In the genomic region with DNA sequence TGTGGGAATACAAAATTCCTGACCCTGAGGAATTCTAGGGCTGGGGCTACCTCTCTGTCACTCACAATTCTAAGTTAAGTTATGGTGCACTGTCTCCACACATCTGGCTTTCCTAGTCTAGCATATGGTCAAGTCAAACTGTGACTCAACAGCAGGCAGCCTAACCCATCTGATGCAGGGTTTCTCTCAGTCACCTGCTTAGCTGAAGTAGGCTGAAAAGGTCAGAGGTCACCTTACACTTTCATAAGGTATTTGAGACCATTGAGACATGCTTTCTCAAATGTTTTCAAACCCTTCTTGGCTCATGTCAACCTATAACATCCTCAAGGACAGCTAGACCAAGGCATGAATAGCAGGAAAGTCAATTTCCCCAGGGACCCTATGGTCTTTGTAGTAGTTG, we compare ENCODE assay signal across 20 cellular contexts.
"Had no signal": no experiment of that assay in that cellular context is flagged by ENCODE, and none has a peak within 500 bp of the region (broad histone marks: within the 10 kb centered on the region; RNA-seq: fewer than 3 reads in every experiment).

No MANE protein-coding gene starts in this region.

- H3K27ac ChIP-seq: adrenal gland, hepatocyte, lower lobe of right lung, spleen had no signal

- H3K4me3 Mint-ChIP-seq: activated CD4-positive, alpha-beta T cell treated with anti-CD3 and anti-CD28 coated beads, Interleukin-2, amount 10 ng/mL, durations not matched to agents 7 days and 5 days; activated CD8-positive, alpha-beta T cell treated with anti-CD3 and anti-CD28 coated beads, Interleukin-2, amount 10 ng/mL, durations not matched to agents 7 days and 5 days; activated naive CD4-positive, alpha-beta T cell treated with anti-CD3 and anti-CD28 coated beads, Interleukin-2, amount 50 U/mL, for 24 hours; activated T-cell treated with anti-CD3 and anti-CD28 coated beads, Interleukin-2, amount 50 U/mL, for 4 hours; effector memory CD8-positive, alpha-beta T cell; mesothelial cell of epicardium; natural killer cell treated with Interleukin-12 subunit alpha and Interleukin-12 subunit beta and Interleukin-15 and Interleukin-18, amount 100 ng/mL, for 72 hours; stimulated activated memory B cell treated with anti-CD40 and anti-IgM and Interleukin-4, amounts not matched to agents 10 μg/mL and 1 μg/mL and 100 μg/mL, for 72 hours had no signal

- H3K9me3 ChIP-seq: adrenal gland, lower lobe of right lung, spleen had no signal

- H3K36me3 Mint-ChIP-seq: activated naive CD4-positive, alpha-beta T cell treated with anti-CD3 and anti-CD28 coated beads, Interleukin-2, amount 50 U/mL, for 24 hours; natural killer cell treated with Interleukin-12 subunit alpha and Interleukin-12 subunit beta and Interleukin-15 and Interleukin-18, amount 100 ng/mL, for 72 hours; stimulated activated memory B cell treated with anti-CD40 and anti-IgM and Interleukin-4, amounts not matched to agents 10 μg/mL and 1 μg/mL and 100 μg/mL, for 72 hours had no signal

- H3K4me3 ChIP-seq: adrenal gland, hepatocyte, lower lobe of right lung, spleen had no signal

- H3K9me3 Mint-ChIP-seq: activated CD4-positive, alpha-beta T cell treated with anti-CD3 and anti-CD28 coated beads, Interleukin-2, amount 10 ng/mL, durations not matched to agents 7 days and 5 days; activated naive CD4-positive, alpha-beta T cell treated with anti-CD3 and anti-CD28 coated beads, Interleukin-2, amount 50 U/mL, for 24 hours; activated T-cell treated with anti-CD3 and anti-CD28 coated beads, Interleukin-2, amount 50 U/mL, for 4 hours; effector memory CD8-positive, alpha-beta T cell; natural killer cell treated with Interleukin-12 subunit alpha and Interleukin-12 subunit beta and Interleukin-15 and Interleukin-18, amount 100 ng/mL, for 72 hours; stimulated activated memory B cell treated with anti-CD40 and anti-IgM and Interleukin-4, amounts not matched to agents 10 μg/mL and 1 μg/mL and 100 μg/mL, for 72 hours had no signal

- FAIRE-seq: keratinocyte had no signal

- H3K4me1 Mint-ChIP-seq: stimulated activated memory B cell treated with anti-CD40 and anti-IgM and Interleukin-4, amounts not matched to agents 10 μg/mL and 1 μg/mL and 100 μg/mL, for 72 hours had no signal

- H3K27me3 ChIP-seq: adrenal gland, hepatocyte, spleen had no signal

- H3K27ac Mint-ChIP-seq: activated CD4-positive, alpha-beta T cell treated with anti-CD3 and anti-CD28 coated beads, Interleukin-2, amount 10 ng/mL, durations not matched to agents 7 days and 5 days; activated CD8-positive, alpha-beta T cell treated with anti-CD3 and anti-CD28 coated beads, Interleukin-2, amount 10 ng/mL, durations not matched to agents 7 days and 5 days; activated naive CD4-positive, alpha-beta T cell treated with anti-CD3 and anti-CD28 coated beads, Interleukin-2, amount 50 U/mL, for 24 hours; effector memory CD8-positive, alpha-beta T cell; mesothelial cell of epicardium; natural killer cell treated with Interleukin-12 subunit alpha and Interleukin-12 subunit beta and Interleukin-15 and Interleukin-18, amount 100 ng/mL, for 72 hours; stimulated activated memory B cell treated with anti-CD40 and anti-IgM and Interleukin-4, amounts not matched to agents 10 μg/mL and 1 μg/mL and 100 μg/mL, for 72 hours had no signal

- H3K36me3 ChIP-seq: adrenal gland, lower lobe of right lung, spleen had no signal

- DNase-seq: activated CD4-positive, alpha-beta T cell treated with anti-CD3 and anti-CD28 coated beads, Interleukin-2, amount 10 ng/mL, durations not matched to agents 7 days and 5 days; activated CD8-positive, alpha-beta memory T cell treated with anti-CD3 and anti-CD28 coated beads, Interleukin-2, amount 50 U/mL, for 4 hours; activated CD8-positive, alpha-beta T cell treated with anti-CD3 and anti-CD28 coated beads, Interleukin-2, amount 10 ng/mL, durations not matched to agents 7 days and 5 days; activated effector memory CD4-positive, alpha-beta T cell treated with Interleukin-2 at 50 U/mL for 16 hours; activated T-cell treated with anti-CD3 and anti-CD28 coated beads, Interleukin-2, amount 50 U/mL, for 4 hours; adrenal gland; dermis blood vessel endothelial cell; effector memory CD8-positive, alpha-beta T cell; lower lobe of right lung; occipital lobe; posterior cingulate gyrus; spleen; stimulated activated CD4-positive, alpha-beta T cell treated with anti-CD3 and anti-CD28 coated beads, Interleukin-4, amount 100 ng/mL, for 4 hours; T1000 had no signal

- H3K27me3 Mint-ChIP-seq: activated CD4-positive, alpha-beta T cell treated with anti-CD3 and anti-CD28 coated beads, Interleukin-2, amount 10 ng/mL, durations not matched to agents 7 days and 5 days; activated naive CD4-positive, alpha-beta T cell treated with anti-CD3 and anti-CD28 coated beads, Interleukin-2, amount 50 U/mL, for 24 hours; effector memory CD8-positive, alpha-beta T cell; natural killer cell treated with Interleukin-12 subunit alpha and Interleukin-12 subunit beta and Interleukin-15 and Interleukin-18, amount 100 ng/mL, for 72 hours; stimulated activated memory B cell treated with anti-CD40 and anti-IgM and Interleukin-4, amounts not matched to agents 10 μg/mL and 1 μg/mL and 100 μg/mL, for 72 hours had no signal

- H3K4me1 ChIP-seq: adrenal gland, lower lobe of right lung had no signal

- ATAC-seq: activated CD8-positive, alpha-beta T cell treated with anti-CD3 and anti-CD28 coated beads, Interleukin-2, amount 10 ng/mL, durations not matched to agents 7 days and 5 days; activated T-cell treated with anti-CD3 and anti-CD28 coated beads, Interleukin-2, amount 50 U/mL, for 4 hours; effector memory CD8-positive, alpha-beta T cell; lower lobe of right lung; natural killer cell treated with Interleukin-12 subunit alpha and Interleukin-12 subunit beta and Interleukin-15 and Interleukin-18, amount 100 ng/mL, for 72 hours; stimulated activated memory B cell treated with anti-CD40 and anti-IgM and Interleukin-4, amounts not matched to agents 10 μg/mL and 1 μg/mL and 100 μg/mL, for 72 hours had no signal
